ENCODE assay signal across 14 cellular contexts in the genomic region with DNA sequence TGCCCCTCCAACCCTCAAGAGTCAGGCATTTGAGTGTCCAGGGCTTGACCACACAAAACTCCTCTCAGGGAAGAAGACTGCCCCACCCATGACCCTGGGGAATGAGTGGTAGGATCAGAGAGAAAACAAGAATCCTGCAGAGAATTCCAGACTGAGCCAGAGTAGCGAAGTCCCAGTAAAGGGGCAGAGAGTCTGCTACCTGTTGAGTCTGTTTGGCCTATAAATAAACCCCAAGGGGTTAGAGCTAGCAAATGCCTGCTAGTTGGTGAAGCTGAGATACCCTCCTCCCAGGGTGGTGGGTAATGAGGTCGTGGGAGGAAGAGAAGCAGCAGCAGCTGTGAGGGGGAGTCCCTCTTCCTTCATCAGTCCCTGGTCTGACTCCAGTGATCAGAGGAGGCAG. TPM values are rescaled to one million over a fixed set of nuclear protein-coding genes. Genes with fewer than 3 reads are reported as not detected.
DNase-seq lines count a peak whose midpoint lies in the region; ATAC-seq and TF ChIP-seq lines count a peak whose summit lies in the region.
"Had no signal": no experiment of that assay in that cellular context is flagged by ENCODE, and none has a peak within 500 bp of the region (broad histone marks: within the 10 kb centered on the region; RNA-seq: fewer than 3 reads in every experiment).

No MANE protein-coding gene starts in this region.

- no peak for TF ChIP-seq CTCF in Peyer's patch (IDR thresholded peaks at IDR 0.05)

- peak overlapping the region; percentile 98 for H3K27ac Mint-ChIP-seq in activated naive CD4-positive, alpha-beta T cell treated with anti-CD3 and anti-CD28 coated beads for 36 hours
- peak overlapping the region; percentile 94 to 97 for H3K27ac Mint-ChIP-seq in stimulated activated naive CD8-positive, alpha-beta T cell treated with anti-CD3 and anti-CD28 coated beads, Interleukin-15, amount 100 ng/mL, for 72 hours

- H3K9me3 ChIP-seq in Peyer's patch, result no peaks in the 10 kb centered on the region
- no peaks in the 10 kb centered on the region for H3K9me3 ChIP-seq in effector memory CD4-positive, alpha-beta T cell (ENCODE audit: control insufficient read depth, low read length)

- H3K27ac ChIP-seq in Peyer's patch, result peak overlapping the region in 1 of 4 donors; percentile 86
- H3K27ac ChIP-seq in effector memory CD4-positive, alpha-beta T cell (ENCODE audit: insufficient read depth, low read length, poor library complexity, severe bottlenecking), result peak overlapping the region; percentile 74

- CTCF ChIA-PET in activated naive CD4-positive, alpha-beta T cell treated with anti-CD3 and anti-CD28 coated beads for 36 hours (lab: Charles Lee), result interaction anchor here (0.9 to 6.8 kb wide), 4 partner anchors 9 to 65 kb away, joined by 3 to 49 read pairs (median 8); no protein-coding TSS in a partner anchor

- peak; percentile 43 for DNase-seq in activated naive CD4-positive, alpha-beta T cell treated with anti-CD3 and anti-CD28 coated beads for 36 hours
- no peak for DNase-seq in activated naive CD4-positive, alpha-beta T cell (lab: John Stamatoyannopoulos, UW)
- DNase-seq in Peyer's patch (no peak), sciatic nerve (ENCODE audit: low spot score) (no peak)
- DNase-seq in effector memory CD4-positive, alpha-beta T cell, result no peak
- no peak for DNase-seq in stimulated activated naive CD8-positive, alpha-beta T cell treated with anti-CD3 and anti-CD28 coated beads, Interleukin-15, amount 100 ng/mL, for 72 hours
- DNase-seq: SHP77 treated with DMSO at 0.1 percent for 48 hours, small intestine had no signal

- no peak for TF ChIP-seq POLR2A in Peyer's patch (IDR thresholded peaks at IDR 0.05)

- H3K4me3 ChIP-seq in Peyer's patch, result peak overlapping the region in 3 of 4 donors; percentile 3 to 46 (median 40)
- peak overlapping the region; percentile 66 for H3K4me3 ChIP-seq in effector memory CD4-positive, alpha-beta T cell (ENCODE audit: insufficient read depth, low read depth, low read length, poor library complexity, severe bottlenecking)
- H3K4me3 ChIP-seq: lung had no signal

- no peak for ATAC-seq in stimulated activated naive CD8-positive, alpha-beta T cell treated with anti-CD3 and anti-CD28 coated beads, Interleukin-15, amount 100 ng/mL, for 72 hours
- no peak for ATAC-seq in sciatic nerve
- ATAC-seq in GM21825 (IDR thresholded peaks at IDR 0.05; ENCODE audit: unreplicated experiment), result no peak
- ATAC-seq in HG03520 (IDR thresholded peaks at IDR 0.05; ENCODE audit: unreplicated experiment), result no peak

- H3K4me1 Mint-ChIP-seq in activated naive CD4-positive, alpha-beta T cell treated with anti-CD3 and anti-CD28 coated beads for 36 hours (ENCODE audit: low read depth), result peaks cover 76% of the 10 kb centered on the region
- peaks cover 75% of the 10 kb centered on the region for H3K4me1 Mint-ChIP-seq in stimulated activated naive CD8-positive, alpha-beta T cell treated with anti-CD3 and anti-CD28 coated beads, Interleukin-15, amount 100 ng/mL, for 72 hours

- no peaks in the 10 kb centered on the region for H3K27me3 ChIP-seq in Peyer's patch
- no peaks in the 10 kb centered on the region for H3K27me3 ChIP-seq in effector memory CD4-positive, alpha-beta T cell (replicated peaks; ENCODE audit: control insufficient read depth, insufficient read depth, low read length, poor library complexity, severe bottlenecking)

- intact Hi-C loops in activated naive CD4-positive, alpha-beta T cell treated with anti-CD3 and anti-CD28 coated beads for 36 hours (cut with micrococcal nuclease), result loop anchor here (10.0 kb wide), 1 partner anchor 1934 kb away; no protein-coding TSS in a partner anchor
- intact Hi-C loops in sciatic nerve (cut with DNase I), result no loop called here

- H3K9me3 Mint-ChIP-seq in activated naive CD4-positive, alpha-beta T cell treated with anti-CD3 and anti-CD28 coated beads for 36 hours, result no peaks in the 10 kb centered on the region
- H3K9me3 Mint-ChIP-seq in stimulated activated naive CD8-positive, alpha-beta T cell treated with anti-CD3 and anti-CD28 coated beads, Interleukin-15, amount 100 ng/mL, for 72 hours, result no peaks in the 10 kb centered on the region

- H3K4me3 Mint-ChIP-seq in activated naive CD4-positive, alpha-beta T cell treated with anti-CD3 and anti-CD28 coated beads for 36 hours, result peak overlapping the region; percentile 92
- H3K4me3 Mint-ChIP-seq in stimulated activated naive CD8-positive, alpha-beta T cell treated with anti-CD3 and anti-CD28 coated beads, Interleukin-15, amount 100 ng/mL, for 72 hours, result peak overlapping the region; percentile 96 to 97

- H3K27me3 Mint-ChIP-seq in activated naive CD4-positive, alpha-beta T cell treated with anti-CD3 and anti-CD28 coated beads for 36 hours (ENCODE audit: low read depth), result no peaks in the 10 kb centered on the region
- no peaks in the 10 kb centered on the region for H3K27me3 Mint-ChIP-seq in stimulated activated naive CD8-positive, alpha-beta T cell treated with anti-CD3 and anti-CD28 coated beads, Interleukin-15, amount 100 ng/mL, for 72 hours

- peaks cover 0 to 23% (median 4%) of the 10 kb centered on the region in 4 donors for H3K4me1 ChIP-seq in Peyer's patch
- peaks cover 63% of the 10 kb centered on the region for H3K4me1 ChIP-seq in effector memory CD4-positive, alpha-beta T cell (ENCODE audit: control insufficient read depth, insufficient read depth, low read length, poor library complexity, severe bottlenecking)

- no peaks in the 10 kb centered on the region for H3K36me3 ChIP-seq in Peyer's patch
- peaks cover 45% of the 10 kb centered on the region for H3K36me3 ChIP-seq in effector memory CD4-positive, alpha-beta T cell (ENCODE audit: control insufficient read depth, insufficient read depth, low read length)

- H3K36me3 Mint-ChIP-seq in activated naive CD4-positive, alpha-beta T cell treated with anti-CD3 and anti-CD28 coated beads for 36 hours (ENCODE audit: low read depth), result peaks cover 70% of the 10 kb centered on the region

RNA-seq across cellular contexts. Expression of a gene that starts 2.5 kb away (rescaled TPM):
- 100 to 1,000 TPM; 107 to 113 TPM for total RNA-seq in activated naive CD4-positive, alpha-beta T cell treated with anti-CD3 and anti-CD28 coated beads for 36 hours
- total RNA-seq in Peyer's patch, result 100 to 1,000 TPM in 1 of 4 donors, 10 to 100 TPM in 1, 1 to 10 TPM in 2; 7.4 to 102 (median 10.8) TPM
- total RNA-seq in sciatic nerve, result 8.3 TPM
- total RNA-seq: fibroblast of villous mesenchyme, HT1080, osteocyte had no signal

RNA-seq across cellular contexts. Expression of a gene that starts 26.0 kb away (rescaled TPM):
- total RNA-seq in activated naive CD4-positive, alpha-beta T cell treated with anti-CD3 and anti-CD28 coated beads for 36 hours, result 1 to 10 TPM; 3.5 to 4.6 TPM
- total RNA-seq in Peyer's patch, result 1 to 10 TPM in 3 of 4 donors, under 1 TPM in 1; 0.83 to 1.9 (median 1.8) TPM
- total RNA-seq in sciatic nerve, result 1.5 TPM

RNA-seq across cellular contexts. Expression of a gene that starts 47.6 kb away (rescaled TPM):
- under 1 TPM; 0.48 to 0.64 TPM for total RNA-seq in activated naive CD4-positive, alpha-beta T cell treated with anti-CD3 and anti-CD28 coated beads for 36 hours
- total RNA-seq in Peyer's patch (10 to 100 TPM in 3 of 4 donors, 1 to 10 TPM in 1; 9.9 to 66.4 (median 52.2) TPM), sciatic nerve (1.8 TPM)
- total RNA-seq: osteocyte had no signal

RNA-seq across cellular contexts. Expression of a gene that starts 53.7 kb away (rescaled TPM):
- 1 to 10 TPM; 6.7 to 8.0 TPM for total RNA-seq in activated naive CD4-positive, alpha-beta T cell treated with anti-CD3 and anti-CD28 coated beads for 36 hours
- 1 to 10 TPM in 3 of 4 donors, not detected in 1; 4.2 to 8.6 (median 5.8) TPM for total RNA-seq in Peyer's patch
- 6.0 TPM for total RNA-seq in sciatic nerve
- total RNA-seq: osteocyte had no signal
